ENCODE assay signal across 9 cellular contexts in the genomic region with DNA sequence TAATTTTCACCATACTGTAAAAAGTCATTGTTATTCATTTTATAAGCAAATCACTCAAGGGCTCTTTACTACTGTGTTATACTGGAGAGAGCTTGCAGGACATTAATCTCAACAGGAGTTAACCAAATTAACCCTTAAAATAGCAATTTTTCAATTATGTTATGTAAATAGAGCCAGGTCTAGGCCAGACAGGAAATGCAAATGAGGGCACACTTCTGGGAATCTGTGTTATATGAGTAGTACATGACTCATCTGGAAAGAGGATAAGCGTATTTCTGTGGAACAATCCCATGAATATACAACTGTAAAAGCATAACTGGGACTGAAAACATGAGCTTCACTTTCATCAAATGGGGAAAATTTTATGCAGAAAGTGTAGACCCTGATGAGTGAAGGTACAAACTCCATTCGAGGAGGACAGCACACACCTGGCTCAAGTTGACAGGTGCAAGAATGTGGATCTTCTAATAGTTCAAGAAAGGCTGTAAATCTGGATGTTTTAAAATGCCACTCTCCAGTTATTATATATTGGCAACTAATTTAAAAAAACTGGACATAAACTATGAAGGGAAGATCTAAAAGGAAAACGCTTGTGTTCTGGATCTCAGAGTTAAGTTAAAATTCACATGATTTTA.
DNase-seq lines count a peak whose midpoint lies in the region; ATAC-seq and TF ChIP-seq lines count a peak whose summit lies in the region.
"Had no signal": no experiment of that assay in that cellular context is flagged by ENCODE, and none has a peak within 500 bp of the region (broad histone marks: within the 10 kb centered on the region; RNA-seq: fewer than 3 reads in every experiment).

No MANE protein-coding gene starts in this region.

- peak; percentile 83 for ATAC-seq in activated T-helper 17 cell treated with anti-CD3 and anti-CD28 coated beads, Interleukin-2, amount 50 U/mL, for 72 hours (replicated peaks)
- ATAC-seq in HG03521 (IDR thresholded peaks at IDR 0.05; ENCODE audit: unreplicated experiment) (no peak), GM21529 (IDR thresholded peaks at IDR 0.05; ENCODE audit: unreplicated experiment) (no peak)

- H3K27ac Mint-ChIP-seq in activated T-helper 17 cell treated with anti-CD3 and anti-CD28 coated beads, Interleukin-2, amount 50 U/mL, for 72 hours = peak overlapping the region; percentile 69

- peak; percentile 49 for DNase-seq in COR-L47 (lab: John Stamatoyannopoulos, UW)
- peak; percentile 49 for DNase-seq in HS-5 (ENCODE audit: low read depth)
- peak; percentile 22 for DNase-seq in kidney glomerular epithelial cell (lab: John Stamatoyannopoulos, UW)
- DNase-seq in GM13976 (ENCODE audit: low spot score) = no peak
- no peak for DNase-seq in globus pallidus (ENCODE audit: low spot score)

- no peaks in the 10 kb centered on the region for H3K27me3 Mint-ChIP-seq in activated T-helper 17 cell treated with anti-CD3 and anti-CD28 coated beads, Interleukin-2, amount 50 U/mL, for 72 hours

- peaks cover 25% of the 10 kb centered on the region for H3K4me1 Mint-ChIP-seq in activated T-helper 17 cell treated with anti-CD3 and anti-CD28 coated beads, Interleukin-2, amount 50 U/mL, for 72 hours
- H3K4me1 Mint-ChIP-seq: neural crest cell had no signal

- peaks cover 4% of the 10 kb centered on the region for H3K36me3 Mint-ChIP-seq in activated T-helper 17 cell treated with anti-CD3 and anti-CD28 coated beads, Interleukin-2, amount 50 U/mL, for 72 hours (ENCODE audit: low read depth)

- peak overlapping the region; percentile 27 for H3K4me3 Mint-ChIP-seq in activated T-helper 17 cell treated with anti-CD3 and anti-CD28 coated beads, Interleukin-2, amount 50 U/mL, for 72 hours
- H3K4me3 Mint-ChIP-seq: neural crest cell had no signal

- no peaks in the 10 kb centered on the region for H3K9me3 Mint-ChIP-seq in activated T-helper 17 cell treated with anti-CD3 and anti-CD28 coated beads, Interleukin-2, amount 50 U/mL, for 72 hours
- H3K9me3 Mint-ChIP-seq: neural crest cell had no signal

- in situ Hi-C loops in GM13976 (cut with MboI; ENCODE audit: low sequenced_read_pairs, unreplicated experiment) = no loop called here

- no peak for TF ChIP-seq CTCF in GM13976 (IDR thresholded peaks at IDR 0.05; ENCODE audit: borderline replicate concordance, control extremely low read depth, extremely low read depth, insufficient read depth, missing control alignments)

Comparison
In these comparisons a context has a peak if more than half of its experiments do, and no peak if none do; other contexts are left out.
1. DNase-seq: peak in COR-L47 (single experiment), HS-5 (single experiment) and kidney glomerular epithelial cell (single experiment); none in GM13976 (single experiment) and globus pallidus (single experiment).